18 cellular contexts compared by ENCODE assay signal in the genomic region with DNA sequence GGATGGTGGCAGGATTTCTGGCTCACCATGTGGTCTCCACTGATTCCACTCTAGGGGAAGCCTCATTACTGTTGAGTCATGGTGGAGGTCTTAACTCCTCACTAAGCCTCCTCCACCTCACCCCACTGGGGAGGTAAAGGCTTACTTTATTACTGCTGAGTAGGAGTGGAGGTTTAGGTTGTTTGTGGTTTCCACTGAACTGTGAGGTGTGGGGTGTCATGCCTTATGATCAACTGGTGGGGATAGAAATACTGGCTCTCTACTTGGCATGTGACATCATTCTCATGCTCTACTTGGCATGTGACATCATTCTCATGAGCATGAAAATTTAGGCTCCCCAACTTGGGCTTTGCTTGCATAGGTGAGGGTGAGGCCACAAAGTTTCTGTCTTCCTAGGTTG.
"Had no signal": no experiment of that assay in that cellular context is flagged by ENCODE, and none has a peak within 500 bp of the region (broad histone marks: within the 10 kb centered on the region; RNA-seq: fewer than 3 reads in every experiment).

No MANE protein-coding gene starts in this region.

- DNase-seq: colonic mucosa; dermis blood vessel endothelial cell; erythroblast; foreskin keratinocyte; kidney; naive thymus-derived CD4-positive, alpha-beta T cell; pancreas; retina; spleen; stimulated activated CD4-positive, alpha-beta T cell treated with anti-CD3 and anti-CD28 coated beads, Interleukin-15, amount 100 ng/mL, for 24 hours; stimulated activated CD4-positive, alpha-beta T cell treated with anti-CD3 and anti-CD28 coated beads, Interleukin-1b, Interleukin-23, amount 100 ng/mL, for 48 hours; stimulated activated CD4-positive, alpha-beta T cell treated with anti-CD3 and anti-CD28 coated beads, Interleukin-4, amount 100 ng/mL, for 24 hours; stimulated activated naive B cell treated with anti-CD40 and anti-IgM and Interleukin-4, amounts not matched to agents 10 μg/mL and 1 μg/mL and 100 μg/mL, for 72 hours; trophoblast cell had no signal

- H3K4me3 ChIP-seq: colonic mucosa, hepatocyte, pancreas, prostate gland, spleen had no signal

- H3K4me3 Mint-ChIP-seq: naive thymus-derived CD4-positive, alpha-beta T cell; neural crest cell; stimulated activated naive B cell treated with anti-CD40 and anti-IgM and Interleukin-4, amounts not matched to agents 10 μg/mL and 1 μg/mL and 100 μg/mL, for 72 hours had no signal

- H3K27me3 ChIP-seq: colonic mucosa, hepatocyte had no signal

- H3K36me3 ChIP-seq: colonic mucosa, pancreas, prostate gland, spleen had no signal

- H3K9me3 ChIP-seq: colonic mucosa, pancreas, prostate gland, spleen had no signal

- H3K27ac Mint-ChIP-seq: naive thymus-derived CD4-positive, alpha-beta T cell; stimulated activated naive B cell treated with anti-CD40 and anti-IgM and Interleukin-4, amounts not matched to agents 10 μg/mL and 1 μg/mL and 100 μg/mL, for 72 hours had no signal

- H3K4me1 ChIP-seq: colonic mucosa, foreskin keratinocyte, pancreas, prostate gland had no signal

- H3K4me1 Mint-ChIP-seq: naive thymus-derived CD4-positive, alpha-beta T cell had no signal

- H3K4me2 ChIP-seq: hepatocyte had no signal

- ATAC-seq: foreskin keratinocyte; naive thymus-derived CD4-positive, alpha-beta T cell; pancreas; sciatic nerve; stimulated activated naive B cell treated with anti-CD40 and anti-IgM and Interleukin-4, amounts not matched to agents 10 μg/mL and 1 μg/mL and 100 μg/mL, for 72 hours had no signal

- H3K27ac ChIP-seq: colonic mucosa, foreskin keratinocyte, hepatocyte, pancreas, prostate gland, spleen had no signal

- H2AFZ ChIP-seq: hepatocyte had no signal

- H3K36me3 Mint-ChIP-seq: naive thymus-derived CD4-positive, alpha-beta T cell; stimulated activated naive B cell treated with anti-CD40 and anti-IgM and Interleukin-4, amounts not matched to agents 10 μg/mL and 1 μg/mL and 100 μg/mL, for 72 hours had no signal

- H3K9me3 Mint-ChIP-seq: naive thymus-derived CD4-positive, alpha-beta T cell; neural crest cell; stimulated activated naive B cell treated with anti-CD40 and anti-IgM and Interleukin-4, amounts not matched to agents 10 μg/mL and 1 μg/mL and 100 μg/mL, for 72 hours had no signal
